In genomic region chr1:27772932-27773731, GRCh38 we compare ENCODE assay signal across 8 cellular contexts. TPM values are rescaled to one million over a fixed set of nuclear protein-coding genes. Genes with fewer than 3 reads are reported as not detected.
DNase-seq lines count a peak whose midpoint lies in the region; ATAC-seq and TF ChIP-seq lines count a peak whose summit lies in the region.

TSS of gene STX12 (plus strand) at chr1:27773219. CDS start at chr1:27773308, 89 bp downstream.

- no peaks in the 10 kb centered on the region for H3K27me3 Mint-ChIP-seq in activated T-helper 2 cell treated with anti-CD3 and anti-CD28 coated beads, Interferon-gamma antibody, Interleukin-2, Interleukin-4, amounts not matched to agents 10 μg/mL and 5 μg/mL and 100 μg/mL, durations not matched to agents 14 hours and 24 hours and 36 hours (ENCODE audit: low read depth)
- H3K27me3 Mint-ChIP-seq in naive thymus-derived CD8-positive, alpha-beta T cell, result no peaks in the 10 kb centered on the region

- peak within 1 kb of the TSS; percentile 56 for H2AFZ ChIP-seq in fibroblast of lung (ENCODE audit: low read length)

- no peaks in the 10 kb centered on the region for H4K20me1 ChIP-seq in fibroblast of lung (ENCODE audit: control insufficient read depth, extremely low read depth, insufficient read depth, low read length)

- H3K4me2 ChIP-seq in fibroblast of lung (ENCODE audit: extremely low read depth, insufficient read depth, low read length), result peak within 1 kb of the TSS; percentile 94

- H3K4me3 Mint-ChIP-seq in activated T-helper 2 cell treated with anti-CD3 and anti-CD28 coated beads, Interferon-gamma antibody, Interleukin-2, Interleukin-4, amounts not matched to agents 10 μg/mL and 5 μg/mL and 100 μg/mL, durations not matched to agents 14 hours and 24 hours and 36 hours (ENCODE audit: low read depth), result peak within 1 kb of the TSS; percentile 94
- H3K4me3 Mint-ChIP-seq in naive thymus-derived CD8-positive, alpha-beta T cell, result peak within 1 kb of the TSS; percentile 91 to 98 (median 95)

- H3K4me1 ChIP-seq in RWPE2 (ENCODE audit: insufficient read depth, poor library complexity, severe bottlenecking), result peaks cover 13% of the 10 kb centered on the region
- H3K4me1 ChIP-seq in fibroblast of lung (ENCODE audit: control insufficient read depth, extremely low read depth, insufficient read depth, low read length), result no peaks in the 10 kb centered on the region

- peak; percentile 92 for ATAC-seq in RWPE2 (ENCODE audit: low read depth)
- ATAC-seq in naive thymus-derived CD8-positive, alpha-beta T cell, result peak; percentile 93 to 94

- TF ChIP-seq CTCF in RWPE2 (IDR thresholded peaks at IDR 0.05; ENCODE audit: poor library complexity, severe bottlenecking) (no peak), fibroblast of lung (conservative IDR thresholded peaks at IDR 0.05 in 1 of 2, IDR thresholded peaks at IDR 0.05 in 1 of 2; ENCODE audit: low read depth in 1 of 2, low read length in 2 of 2) (no peak)

- H3K36me3 ChIP-seq in RWPE2 (ENCODE audit: low read depth) (no peaks in the 10 kb centered on the region; the same call in 1 of the 2 replicates), fibroblast of lung (ENCODE audit: control insufficient read depth, insufficient read depth, low read length) (no peaks in the 10 kb centered on the region)

- H3K36me3 Mint-ChIP-seq in activated T-helper 2 cell treated with anti-CD3 and anti-CD28 coated beads, Interferon-gamma antibody, Interleukin-2, Interleukin-4, amounts not matched to agents 10 μg/mL and 5 μg/mL and 100 μg/mL, durations not matched to agents 14 hours and 24 hours and 36 hours (ENCODE audit: low read depth), result peaks cover 8% of the 10 kb centered on the region
- peaks cover 0 to 11% (median 0%) of the 10 kb centered on the region in 3 donors for H3K36me3 Mint-ChIP-seq in naive thymus-derived CD8-positive, alpha-beta T cell

- intact Hi-C loops in activated T-helper 2 cell treated with anti-CD3 and anti-CD28 coated beads, Interferon-gamma antibody, Interleukin-2, Interleukin-4, amounts not matched to agents 10 μg/mL and 5 μg/mL and 100 μg/mL, durations not matched to agents 14 hours and 24 hours and 36 hours (cut with micrococcal nuclease), result loop anchor here (1.0 to 5.0 kb wide), 6 partner anchors 48 to 538 kb away; partner anchors contain the start of genes FAM76A, IFI6, TMEM222 and WASF2

- H3K79me2 ChIP-seq in fibroblast of lung (ENCODE audit: control insufficient read depth, insufficient read depth, low read length), result peaks cover 44% of the 10 kb centered on the region

- peak within 1 kb of the TSS; percentile 88 for H3K4me3 ChIP-seq in RWPE2 (ENCODE audit: severe bottlenecking)
- peak within 1 kb of the TSS; percentile 76 to 98 (median 86) for H3K4me3 ChIP-seq in fibroblast of lung (replicated peaks in 1 of 4; ENCODE audit: control extremely low read depth in 1 of 4, insufficient read depth in 1 of 4, low read depth in 3 of 4, low read length in 4 of 4)

- peak within 1 kb of the TSS; percentile 41 for H3K27ac ChIP-seq in RWPE2 (ENCODE audit: poor library complexity, severe bottlenecking)
- H3K27ac ChIP-seq in fibroblast of lung (ENCODE audit: insufficient read depth, low read length), result peak within 1 kb of the TSS; percentile 86

- H3K9me3 ChIP-seq in RWPE2 (ENCODE audit: severe bottlenecking) (no peaks in the 10 kb centered on the region), fibroblast of lung (ENCODE audit: control insufficient read depth, insufficient read depth, low read depth, low read length) (no peaks in the 10 kb centered on the region)

- peak within 1 kb of the TSS; percentile 89 for H3K9ac ChIP-seq in fibroblast of lung (ENCODE audit: insufficient read depth, low read length)

- DNase-seq in EH (ENCODE audit: low read depth) (peak; percentile 100), H4 (ENCODE audit: low spot score) (peak; percentile 98), LoVo (ENCODE audit: low spot score) (peak; percentile 98), RWPE2 (ENCODE audit: low spot score) (peak; percentile 96), fibroblast of lung (ENCODE audit: low read depth in 2 of 2) (peak; percentile 99 to 100)
- peak; percentile 99 for DNase-seq in activated T-helper 2 cell treated with anti-CD3 and anti-CD28 coated beads, Interferon-gamma antibody, Interleukin-2, Interleukin-4, amounts not matched to agents 10 μg/mL and 5 μg/mL and 100 μg/mL, durations not matched to agents 14 hours and 24 hours and 36 hours (ENCODE audit: low spot score)
- peak; percentile 93 to 99 (median 97) for DNase-seq in naive thymus-derived CD8-positive, alpha-beta T cell
- peak; percentile 96 to 99 (median 97) for DNase-seq in stimulated activated naive CD4-positive, alpha-beta T cell (lab: John Stamatoyannopoulos, UW)

- POLR2A ChIA-PET in naive thymus-derived CD8-positive, alpha-beta T cell (lab: Charles Lee), result interaction anchor here (0.7 to 3.4 kb wide), 8 partner anchors 45 to 315 kb away, joined by 3 to 34 read pairs (median 5); partner anchors contain the start of genes EYA3, FAM76A, IFI6 and PPP1R8

- H3K4me1 Mint-ChIP-seq in activated T-helper 2 cell treated with anti-CD3 and anti-CD28 coated beads, Interferon-gamma antibody, Interleukin-2, Interleukin-4, amounts not matched to agents 10 μg/mL and 5 μg/mL and 100 μg/mL, durations not matched to agents 14 hours and 24 hours and 36 hours (ENCODE audit: low read depth), result peaks cover 22% of the 10 kb centered on the region
- H3K4me1 Mint-ChIP-seq in naive thymus-derived CD8-positive, alpha-beta T cell, result peaks cover 15 to 35% (median 32%) of the 10 kb centered on the region in 4 donors

- H3K27me3 ChIP-seq in RWPE2 (ENCODE audit: insufficient read depth, poor library complexity, severe bottlenecking), result no peaks in the 10 kb centered on the region
- no peaks in the 10 kb centered on the region for H3K27me3 ChIP-seq in fibroblast of lung (ENCODE audit: control insufficient read depth, insufficient read depth, low read length)

- H3K27ac Mint-ChIP-seq in activated T-helper 2 cell treated with anti-CD3 and anti-CD28 coated beads, Interferon-gamma antibody, Interleukin-2, Interleukin-4, amounts not matched to agents 10 μg/mL and 5 μg/mL and 100 μg/mL, durations not matched to agents 14 hours and 24 hours and 36 hours, result peak within 1 kb of the TSS; percentile 97
- peak within 1 kb of the TSS; percentile 91 to 99 (median 96) for H3K27ac Mint-ChIP-seq in naive thymus-derived CD8-positive, alpha-beta T cell

- H3K9me3 Mint-ChIP-seq in activated T-helper 2 cell treated with anti-CD3 and anti-CD28 coated beads, Interferon-gamma antibody, Interleukin-2, Interleukin-4, amounts not matched to agents 10 μg/mL and 5 μg/mL and 100 μg/mL, durations not matched to agents 14 hours and 24 hours and 36 hours, result no peaks in the 10 kb centered on the region
- H3K9me3 Mint-ChIP-seq in naive thymus-derived CD8-positive, alpha-beta T cell, result no peaks in the 10 kb centered on the region

RNA-seq across cellular contexts. Expression of gene STX12, which starts in this region (rescaled TPM):
- 19.2 and 24.3 TPM in 2 replicates for total RNA-seq in H4 (2014; rRNA removed; shearing (Covaris generic))
- 23.3 and 25.9 TPM in 2 replicates for total RNA-seq in activated T-helper 2 cell treated with anti-CD3 and anti-CD28 coated beads, Interferon-gamma antibody, Interleukin-2, Interleukin-4, amounts not matched to agents 10 μg/mL and 5 μg/mL and 100 μg/mL, durations not matched to agents 14 hours and 24 hours and 36 hours
- 60.8 and 62.1 TPM in 2 replicates for total RNA-seq in fibroblast of lung
- 36.0 and 76.7 TPM in 2 replicates for polyA plus RNA-seq in fibroblast of lung
- polyA plus RNA-seq in fibroblast of lung (2012), result 28.5 and 56.0 TPM in 2 replicates
- 8.1 and 24.2 TPM in 2 replicates for polyA minus RNA-seq in fibroblast of lung (ENCODE audit: low replicate concordance)
- total RNA-seq in naive thymus-derived CD8-positive, alpha-beta T cell, result 10 to 100 TPM; 23.7 to 26.5 TPM
- polyA plus RNA-seq in naive thymus-derived CD8-positive, alpha-beta T cell, result 10 to 100 TPM in 2 of 3 donors, 1 to 10 TPM in 1; 9.2 to 12.3 (median 10.6) TPM

Comparison
In these comparisons a context has a peak if more than half of its experiments do, and no peak if none do; other contexts are left out.
1. Peak in every context shown above with its lines: DNase-seq, ATAC-seq, H3K4me3 ChIP-seq and H3K27ac ChIP-seq.